ENCODE assay signal across 9 cellular contexts in genomic region chr9:114382951-114383865, GRCh38. TPM values are rescaled to one million over a fixed set of nuclear protein-coding genes. Genes with fewer than 3 reads are reported as not detected.
A peak's percentile ranks its signal among the peaks of the same experiment; 100 is the strongest.
DNase-seq lines count a peak whose midpoint lies in the region; ATAC-seq, FAIRE-seq and TF ChIP-seq lines count a peak whose summit lies in the region.
"Had no signal": no experiment of that assay in that cellular context is flagged by ENCODE, and none has a peak within 500 bp of the region (broad histone marks: within the 10 kb centered on the region; RNA-seq: fewer than 3 reads in every experiment).

No MANE protein-coding gene starts in this region.

- CTCF ChIA-PET in A549 (lab: Yijun Ruan, JAX): interaction anchor here (1.5 kb wide), 1 partner anchor 28 kb away, joined by 3 read pairs; no protein-coding TSS in a partner anchor

- H3K36me3 ChIP-seq in H7 (replicated peaks; ENCODE audit: control insufficient read depth, insufficient read depth, low read length) (no peaks in the 10 kb centered on the region), muscle layer of duodenum (ENCODE audit: control insufficient read depth in 1 of 2, insufficient read depth in 2 of 2, low read length in 2 of 2) (peaks cover 12 to 23% of the 10 kb centered on the region in 2 donors)

- no peaks in the 10 kb centered on the region for H3K9me3 Mint-ChIP-seq in stimulated activated naive CD8-positive, alpha-beta T cell treated with anti-CD3 and anti-CD28 coated beads, Interleukin-15, amount 100 ng/mL, for 72 hours

- peaks cover 9% of the 10 kb centered on the region; the same call in 2 of the 3 replicates for H3K4me1 ChIP-seq in A549
- H3K4me1 ChIP-seq in muscle layer of duodenum (ENCODE audit: control insufficient read depth in 1 of 2, insufficient read depth in 2 of 2, low read length in 2 of 2): peaks cover 26 to 54% of the 10 kb centered on the region in 2 donors

- POLR2A ChIA-PET in A549 (lab: Yijun Ruan, JAX): no interaction called here

- H3K27ac ChIP-seq in A549: peak overlapping the region in 1 of 2 experiments; percentile 31; a peak in 2 of 6 replicates
- peak overlapping the region; percentile 76 for H3K27ac ChIP-seq in muscle layer of duodenum (ENCODE audit: low read length)

- no peak for TF ChIP-seq CTCF in A549 (IDR thresholded peaks at IDR 0.05)
- peak; percentile 37 for TF ChIP-seq CTCF in choroid plexus epithelial cell (conservative IDR thresholded peaks at IDR 0.05; ENCODE audit: low read depth, low read length)

- peaks cover 62% of the 10 kb centered on the region for H3K4me1 Mint-ChIP-seq in stimulated activated naive CD8-positive, alpha-beta T cell treated with anti-CD3 and anti-CD28 coated beads, Interleukin-15, amount 100 ng/mL, for 72 hours

- H3K27me3 Mint-ChIP-seq in stimulated activated naive CD8-positive, alpha-beta T cell treated with anti-CD3 and anti-CD28 coated beads, Interleukin-15, amount 100 ng/mL, for 72 hours: no peaks in the 10 kb centered on the region

- peak overlapping the region; percentile 93 to 94 for H3K4me3 Mint-ChIP-seq in stimulated activated naive CD8-positive, alpha-beta T cell treated with anti-CD3 and anti-CD28 coated beads, Interleukin-15, amount 100 ng/mL, for 72 hours

- no peak for TF ChIP-seq RAD21 in A549 (conservative IDR thresholded peaks at IDR 0.05 in 1 of 2, IDR thresholded peaks at IDR 0.05 in 1 of 2)

- H3K4me3 ChIP-seq in A549 (no peak overlapping the region), H7 (ENCODE audit: insufficient read depth, low read depth, low read length) (no peak overlapping the region), choroid plexus epithelial cell (ENCODE audit: low read depth, low read length) (no peak overlapping the region), muscle layer of duodenum (ENCODE audit: low read depth in 1 of 2, low read length in 2 of 2) (peak overlapping the region; percentile 31 to 39)

- no peak for TF ChIP-seq POLR2A in A549 (IDR thresholded peaks at IDR 0.05; ENCODE audit: low read length)

- DNase-seq in A549 (ENCODE audit: low read depth in 1 of 2, low spot score in 1 of 2): no peak
- DNase-seq in H7: peak; percentile 82
- peak; percentile 49 for DNase-seq in activated CD4-positive, CD25-positive, alpha-beta regulatory T cell treated with anti-CD3 and anti-CD28 coated beads, Interleukin-2, amount 50 U/mL, for 16 hours (ENCODE audit: low read depth, low spot score)
- DNase-seq in choroid plexus epithelial cell (ENCODE audit: low read depth): no peak
- DNase-seq in stimulated activated naive CD8-positive, alpha-beta T cell treated with anti-CD3 and anti-CD28 coated beads, Interleukin-15, amount 100 ng/mL, for 72 hours: peak; percentile 82 to 96
- DNase-seq in NCI-H748 (lab: John Stamatoyannopoulos, UW; ENCODE audit: unreplicated experiment): no peak

- H3K27ac Mint-ChIP-seq in stimulated activated naive CD8-positive, alpha-beta T cell treated with anti-CD3 and anti-CD28 coated beads, Interleukin-15, amount 100 ng/mL, for 72 hours: peak overlapping the region; percentile 64 to 98

- TF ChIP-seq EP300 in A549 (IDR thresholded peaks at IDR 0.05): no peak

- no peaks in the 10 kb centered on the region for H3K9me3 ChIP-seq in A549
- no peaks in the 10 kb centered on the region for H3K9me3 ChIP-seq in muscle layer of duodenum (ENCODE audit: control insufficient read depth in 1 of 2, low read length in 2 of 2)

- ATAC-seq in A549: peak; percentile 38 to 50; a peak in 4 of 6 replicates
- ATAC-seq in stimulated activated naive CD8-positive, alpha-beta T cell treated with anti-CD3 and anti-CD28 coated beads, Interleukin-15, amount 100 ng/mL, for 72 hours: peak; percentile 58
- ATAC-seq in GM21576 (IDR thresholded peaks at IDR 0.05; ENCODE audit: unreplicated experiment): no peak

- 82% methylated on average over 17 of the region's 17 CpGs for WGBS in A549 (ENCODE audit: missing lambda C conversion rate)

- H3K4me2 ChIP-seq in A549: no peak overlapping the region

- H3K27me3 ChIP-seq in H7 (ENCODE audit: control insufficient read depth, insufficient read depth, low read length) (no peaks in the 10 kb centered on the region), muscle layer of duodenum (ENCODE audit: low read depth, low read length) (no peaks in the 10 kb centered on the region)

- no peak for FAIRE-seq in A549 (lab: Jason Lieb, UNC)
- FAIRE-seq: islet of Langerhans had no signal

TF ChIP-seq in A549, 52 proteins besides CTCF, POLR2A, EP300 and RAD21:
- TF ChIP-seq CBX2 (IDR thresholded peaks at IDR 0.05; ENCODE audit: borderline replicate concordance, low read depth) (no peak), GATA3 (IDR thresholded peaks at IDR 0.05; ENCODE audit: borderline replicate concordance) (no peak), CBX8 (IDR thresholded peaks at IDR 0.05) (no peak), USF2 (IDR thresholded peaks at IDR 0.05) (no peak)

RNA-seq across cellular contexts. Expression of gene AKNA, which starts 4.6 kb away (rescaled TPM):
- polyA plus RNA-seq in A549 (2011; rRNA removed) (4.4 and 4.6 TPM in 2 replicates), A549 (2017; fragmentation: RNase III; extraction: RNeasy Plus Mini Kit Qiagen cat#74134 plus additional on column Dnase treatment) (2.7 to 3.2 TPM (median 3.0 TPM) in 3 replicates)
- polyA plus RNA-seq in A549 (2012; cell fraction: cytosol; rRNA removed): 2.8 and 7.5 TPM in 2 replicates
- 6.7 and 9.3 TPM in 2 replicates for polyA plus RNA-seq in A549 (2012; cell fraction: nucleus; rRNA removed)
- 7.3 and 12.1 TPM in 2 replicates for polyA minus RNA-seq in A549 (2011; rRNA and poly(A)+ RNA removed)
- 16.7 and 17.4 TPM in 2 replicates for total RNA-seq in H7 (2014; rRNA removed; shearing (Covaris generic))

RNA-seq across cellular contexts. Expression of gene ORM2, which starts 53.5 kb away (rescaled TPM):
- polyA plus RNA-seq in A549 (2011; rRNA removed): 0.10 and 0.16 TPM in 2 replicates
- polyA plus RNA-seq in A549 (2012; cell fraction: cytosol; rRNA removed): not detected in 2 replicates
- not detected in 2 replicates for polyA plus RNA-seq in A549 (2012; cell fraction: nucleus; rRNA removed)
- polyA plus RNA-seq in A549 (2017; fragmentation: RNase III; extraction: RNeasy Plus Mini Kit Qiagen cat#74134 plus additional on column Dnase treatment): not detected in 3 replicates
- not detected in 2 replicates for polyA minus RNA-seq in A549 (2011; rRNA and poly(A)+ RNA removed)
- total RNA-seq in H7 (2014; rRNA removed; shearing (Covaris generic)): 1.2 and 2.2 TPM in 2 replicates

Comparison
In these comparisons a context has a peak if more than half of its experiments do, and no peak if none do; other contexts are left out.
1. DNase-seq: peak in H7 (single experiment), activated CD4-positive, CD25-positive, alpha-beta regulatory T cell treated with anti-CD3 and anti-CD28 coated beads, Interleukin-2, amount 50 U/mL, for 16 hours (single experiment) and stimulated activated naive CD8-positive, alpha-beta T cell treated with anti-CD3 and anti-CD28 coated beads, Interleukin-15, amount 100 ng/mL, for 72 hours (2 of 2); none in A549 (0 of 2), choroid plexus epithelial cell (single experiment) and NCI-H748 (single experiment).
2. H3K4me3 ChIP-seq: peak in muscle layer of duodenum (2 of 2); none in A549 (single experiment), H7 (single experiment) and choroid plexus epithelial cell (single experiment).